13 cellular contexts compared by ENCODE assay signal in genomic region chr2:164835302-164835701, GRCh38.
"Had no signal": no experiment of that assay in that cellular context is flagged by ENCODE, and none has a peak within 500 bp of the region (broad histone marks: within the 10 kb centered on the region; RNA-seq: fewer than 3 reads in every experiment).

No MANE protein-coding gene starts in this region.

- DNase-seq: activated CD4-positive, CD25-positive, alpha-beta regulatory T cell; activated effector memory CD4-positive, alpha-beta T cell treated with Interleukin-2 at 50 U/mL for 16 hours; amniotic stem cell; body of pancreas; effector memory CD4-positive, alpha-beta T cell; heart left ventricle; ovary; stimulated activated CD4-positive, alpha-beta T cell treated with anti-CD3 and anti-CD28 coated beads, Interleukin-2, amount 100 ng/mL, for 48 hours had no signal

- H3K27ac ChIP-seq: ovary had no signal

- H3K4me1 Mint-ChIP-seq: central memory CD8-positive, alpha-beta T cell had no signal

- H3K9me3 ChIP-seq: body of pancreas, heart left ventricle, ovary had no signal

- H3K4me3 ChIP-seq: body of pancreas, heart left ventricle, ovary had no signal

- H3K27ac Mint-ChIP-seq: activated naive CD4-positive, alpha-beta T cell treated with anti-CD3 and anti-CD28 coated beads, Interleukin-2, amount 50 U/mL, for 72 hours; stimulated activated naive CD8-positive, alpha-beta T cell treated with anti-CD3 and anti-CD28 coated beads, Interleukin-15, Interleukin-2, amounts not matched to agents 100 ng/mL and 50 ng/mL, for 24 hours had no signal

- ATAC-seq: activated naive CD4-positive, alpha-beta T cell treated with anti-CD3 and anti-CD28 coated beads, Interleukin-2, amount 50 U/mL, for 72 hours; body of pancreas; heart left ventricle; left lobe of liver had no signal

- H3K4me3 Mint-ChIP-seq: central memory CD8-positive, alpha-beta T cell; neural crest cell; stimulated activated naive CD8-positive, alpha-beta T cell treated with anti-CD3 and anti-CD28 coated beads, Interleukin-15, Interleukin-2, amounts not matched to agents 100 ng/mL and 50 ng/mL, for 24 hours had no signal

- H3K36me3 ChIP-seq: heart left ventricle, ovary had no signal

- H3K9me3 Mint-ChIP-seq: activated naive CD4-positive, alpha-beta T cell treated with anti-CD3 and anti-CD28 coated beads, Interleukin-2, amount 50 U/mL, for 72 hours; central memory CD8-positive, alpha-beta T cell; neural crest cell; stimulated activated naive CD8-positive, alpha-beta T cell treated with anti-CD3 and anti-CD28 coated beads, Interleukin-15, Interleukin-2, amounts not matched to agents 100 ng/mL and 50 ng/mL, for 24 hours had no signal
